ENCODE assay signal across 1 cellular context in the genomic region with DNA sequence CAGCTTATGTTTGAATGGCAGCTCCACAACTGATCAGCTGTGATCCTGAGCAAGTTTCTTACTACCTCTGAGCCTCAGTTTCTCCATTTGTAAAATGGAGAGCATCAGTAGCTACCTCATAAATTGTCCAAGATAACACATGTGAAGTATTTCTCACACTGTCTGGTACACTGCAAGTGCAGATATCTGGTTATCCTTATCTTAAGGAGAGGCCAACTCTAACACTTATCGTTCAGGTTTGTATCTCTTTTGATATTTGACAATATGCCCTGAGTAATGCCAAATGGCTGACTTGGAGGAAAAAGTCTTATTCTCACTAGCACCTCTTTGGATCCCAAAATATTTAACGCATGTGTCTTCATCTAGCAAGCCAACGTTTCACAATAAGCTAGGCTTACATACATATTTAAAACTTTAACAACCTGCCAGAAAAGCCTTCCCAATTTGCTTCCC.
TF ChIP-seq lines count a peak whose summit lies in the region.

No MANE protein-coding gene starts in this region.

TF ChIP-seq in GM12878, 131 proteins besides CTCF, POLR2A, EP300 and RAD21:
- TF ChIP-seq PAX5 (IDR thresholded peaks at IDR 0.05; ENCODE audit: borderline replicate concordance, low read depth, low read length) (no peak), ZNF217 (IDR thresholded peaks at IDR 0.05) (no peak), STAT3 (IDR thresholded peaks at IDR 0.05; ENCODE audit: low read depth, low read length) (no peak), ATF7 (IDR thresholded peaks at IDR 0.05; ENCODE audit: low read depth) (no peak), NRF1 (conservative IDR thresholded peaks at IDR 0.05; ENCODE audit: low read depth, low read length) (no peak), KAT2A (conservative IDR thresholded peaks at IDR 0.05; ENCODE audit: control insufficient read depth, low read depth, low read length) (no peak), NFYA (IDR thresholded peaks at IDR 0.05; ENCODE audit: borderline replicate concordance, low read depth, low read length) (no peak), FOS (IDR thresholded peaks at IDR 0.05; ENCODE audit: borderline replicate concordance, extremely low read depth, insufficient read length) (no peak), MTA2 (IDR thresholded peaks at IDR 0.05; ENCODE audit: low read depth) (no peak), RAD51 (IDR thresholded peaks at IDR 0.05) (no peak), YY1 (IDR thresholded peaks at IDR 0.05; ENCODE audit: low read depth, low read length) (no peak), MXI1 (IDR thresholded peaks at IDR 0.05; ENCODE audit: low read depth, low read length) (no peak), HCFC1 (IDR thresholded peaks at IDR 0.05; ENCODE audit: low read length) (no peak)
- TF ChIP-seq, protein P1, sequence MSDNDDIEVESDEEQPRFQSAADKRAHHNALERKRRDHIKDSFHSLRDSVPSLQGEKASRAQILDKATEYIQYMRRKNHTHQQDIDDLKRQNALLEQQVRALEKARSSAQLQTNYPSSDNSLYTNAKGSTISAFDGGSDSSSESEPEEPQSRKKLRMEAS (IDR thresholded peaks at IDR 0.05; ENCODE audit: low read depth, low read length): no peak
- TF ChIP-seq, protein P2, sequence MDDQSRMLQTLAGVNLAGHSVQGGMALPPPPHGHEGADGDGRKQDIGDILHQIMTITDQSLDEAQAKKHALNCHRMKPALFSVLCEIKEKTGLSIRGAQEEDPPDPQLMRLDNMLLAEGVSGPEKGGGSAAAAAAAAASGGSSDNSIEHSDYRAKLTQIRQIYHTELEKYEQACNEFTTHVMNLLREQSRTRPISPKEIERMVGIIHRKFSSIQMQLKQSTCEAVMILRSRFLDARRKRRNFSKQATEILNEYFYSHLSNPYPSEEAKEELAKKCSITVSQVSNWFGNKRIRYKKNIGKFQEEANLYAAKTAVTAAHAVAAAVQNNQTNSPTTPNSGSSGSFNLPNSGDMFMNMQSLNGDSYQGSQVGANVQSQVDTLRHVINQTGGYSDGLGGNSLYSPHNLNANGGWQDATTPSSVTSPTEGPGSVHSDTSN (IDR thresholded peaks at IDR 0.05; ENCODE audit: insufficient replicate concordance, low read depth, low read length): no peak
TF ChIP-seq in GM12878: peak in this region for 0.
